Comparison of ENCODE assay signal across 1 cellular context in the genomic region with DNA sequence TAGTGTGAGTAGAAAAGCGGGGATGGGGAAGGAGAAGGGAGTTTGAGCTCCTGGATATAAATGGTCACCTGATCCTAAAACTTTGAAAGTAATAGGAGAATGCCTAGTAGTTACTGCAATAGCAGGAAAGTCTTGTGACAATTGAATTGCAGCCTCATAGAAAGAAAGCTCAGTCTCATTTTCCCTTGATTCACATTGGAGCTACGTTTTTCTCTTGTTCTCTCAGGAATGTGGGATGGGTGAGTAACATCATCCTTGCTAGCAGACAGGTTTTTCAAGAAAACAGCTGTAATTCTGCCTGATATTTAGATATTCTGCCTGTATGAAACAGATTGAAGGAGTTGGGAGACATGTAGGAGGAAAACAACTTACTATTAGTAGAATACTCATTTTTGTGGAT.
TF ChIP-seq lines count a peak whose summit lies in the region.

No MANE protein-coding gene starts in this region.

TF ChIP-seq in IMR-90, 13 proteins besides CTCF, POLR2A, EP300 and RAD21:
- TF ChIP-seq MXI1 (IDR thresholded peaks at IDR 0.05; ENCODE audit: borderline replicate concordance, low read depth, low read length) (no peak), SMC3 (IDR thresholded peaks at IDR 0.05; ENCODE audit: low read depth, low read length) (no peak), ELK1 (IDR thresholded peaks at IDR 0.05; ENCODE audit: borderline replicate concordance, low read depth, low read length) (no peak), CHD1 (IDR thresholded peaks at IDR 0.05; ENCODE audit: low read depth, low read length) (no peak), RCOR1 (IDR thresholded peaks at IDR 0.05; ENCODE audit: insufficient replicate concordance, low read length) (no peak), NFE2L2 (IDR thresholded peaks at IDR 0.05; ENCODE audit: low read depth, low read length) (no peak), MAZ (IDR thresholded peaks at IDR 0.05; ENCODE audit: borderline replicate concordance, low read depth, low read length) (no peak), FOS (IDR thresholded peaks at IDR 0.05; ENCODE audit: low read depth, low read length) (no peak), MAFK (IDR thresholded peaks at IDR 0.05; ENCODE audit: low read depth, low read length) (no peak), USF2 (IDR thresholded peaks at IDR 0.05; ENCODE audit: low read depth, low read length) (no peak), RFX5 (IDR thresholded peaks at IDR 0.05; ENCODE audit: low read depth, low read length) (no peak), CEBPB (IDR thresholded peaks at IDR 0.05; ENCODE audit: low read depth, low read length) (no peak), BHLHE40 (IDR thresholded peaks at IDR 0.05; ENCODE audit: low read depth, low read length) (no peak)
